Comparison of ENCODE assay signal across 8 cellular contexts in the genomic region with DNA sequence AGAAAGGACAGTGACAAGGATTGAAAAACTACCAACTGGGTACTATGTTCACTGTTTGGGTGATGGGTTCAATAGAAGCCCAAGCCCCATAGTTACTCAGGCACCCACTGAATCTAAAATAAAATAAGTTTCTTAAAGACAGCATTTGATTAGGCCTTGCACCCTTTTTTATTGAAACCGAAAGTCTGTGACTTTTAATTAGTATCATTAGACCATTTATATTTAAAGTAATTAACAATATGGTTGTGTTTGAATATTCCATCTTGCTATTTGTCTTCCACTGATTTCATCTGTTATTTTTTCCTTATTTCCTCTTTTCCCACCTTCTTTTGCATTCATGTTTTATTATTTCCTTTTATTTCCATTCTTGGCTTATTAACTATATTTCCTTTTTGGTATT. TPM values are rescaled to one million over a fixed set of nuclear protein-coding genes. Genes with fewer than 3 reads are reported as not detected.
"Had no signal": no experiment of that assay in that cellular context is flagged by ENCODE, and none has a peak within 500 bp of the region (broad histone marks: within the 10 kb centered on the region; RNA-seq: fewer than 3 reads in every experiment).

No MANE protein-coding gene starts in this region.

- FAIRE-seq: G401.6, GM12878, GM12891, GM12892, GM18507, GM19239 had no signal

- DNase-seq: GDM1, GF-D8 had no signal

- H3K4me3 ChIP-seq: GM12878 had no signal

- ATAC-seq: GM12878 had no signal

RNA-seq across cellular contexts. Expression of a gene that starts 27.4 kb away (rescaled TPM):
- total RNA-seq: GM12878 had no signal
- polyA plus RNA-seq: GM12878 had no signal
